9 cellular contexts compared by ENCODE assay signal in genomic region chr9:9942764-9943424, GRCh38.
DNase-seq lines count a peak whose midpoint lies in the region; ATAC-seq, FAIRE-seq and TF ChIP-seq lines count a peak whose summit lies in the region.
"Had no signal": no experiment of that assay in that cellular context is flagged by ENCODE, and none has a peak within 500 bp of the region (broad histone marks: within the 10 kb centered on the region; RNA-seq: fewer than 3 reads in every experiment).

No MANE protein-coding gene starts in this region.

- H3K36me3 Mint-ChIP-seq in T-cell, result no peaks in the 10 kb centered on the region

- no peaks in the 10 kb centered on the region for H3K36me3 ChIP-seq in GM12878 (ENCODE audit: control insufficient read depth in 2 of 2, insufficient read depth in 2 of 2, low read length in 1 of 2)
- no peaks in the 10 kb centered on the region for H3K36me3 ChIP-seq in iPS DF 6.9 (ENCODE audit: control insufficient read depth, insufficient read depth, low read length)
- H3K36me3 ChIP-seq: BLaER1 had no signal

- H3K4me3 ChIP-seq in GM12878, result no peak overlapping the region
- H3K4me3 ChIP-seq in iPS DF 6.9 (ENCODE audit: low read length), result no peak overlapping the region
- H3K4me3 ChIP-seq: BLaER1 had no signal

- no peak overlapping the region for H3K4me3 Mint-ChIP-seq in T-cell

- SMC1A ChIA-PET in GM12878 (lab: Charles Lee; ENCODE audit: uncharacterized antibody, unreplicated experiment), result interaction anchor here (0.6 to 2.3 kb wide), 9 partner anchors 8 to 1214 kb away, joined by 3 to 18 read pairs (median 4); no protein-coding TSS in a partner anchor

- H2AFZ ChIP-seq in GM12878 (ENCODE audit: control insufficient read depth, low read depth, low read length), result no peak overlapping the region

- H3K4me1 ChIP-seq in GM12878 (ENCODE audit: control insufficient read depth, insufficient read depth, low read length) (no peaks in the 10 kb centered on the region), iPS DF 6.9 (ENCODE audit: control insufficient read depth, insufficient read depth, low read length) (no peaks in the 10 kb centered on the region)

- DNase-seq in DMS79 treated with DMSO at 0.1 percent for 48 hours (lab: John Stamatoyannopoulos, UW) (peak; percentile 57), DMS79 (lab: John Stamatoyannopoulos, UW) (no peak), HEK293T (ENCODE audit: extremely low spot score) (peak; percentile 28), MV-4-11 (lab: John Stamatoyannopoulos, UW) (peak; percentile 31), T-cell (peak in 25 of 34 experiments; percentile 1 to 40 (median 13)), GM12878 (ENCODE audit: low read depth, low spot score) (peak; percentile 13), iPS DF 6.9 (ENCODE audit: low read depth, low spot score) (peak; percentile 57)
- peak; percentile 21 to 46 for DNase-seq in stimulated activated CD4-positive, alpha-beta T cell treated with anti-CD3 and anti-CD28 coated beads, Interleukin-12 subunit alpha, Interleukin-12 subunit beta, amount 100 ng/mL, for 24 hours (ENCODE audit: low read depth in 2 of 2)

- TF ChIP-seq CTCF in GM12878 (IDR thresholded peaks at IDR 0.05 in 2 of 3, conservative IDR thresholded peaks at IDR 0.05 in 1 of 3; ENCODE audit: control insufficient read depth in 2 of 3, extremely low read depth in 1 of 3, insufficient read depth in 1 of 3, low read depth in 3 of 3, low read length in 3 of 3), result peak; percentile 86 to 94 (median 88); a peak in 5 of 6 replicates

- TF ChIP-seq POLR2A in GM12878 (IDR thresholded peaks at IDR 0.05; ENCODE audit: low read depth, low read length), result no peak

- H3K9ac ChIP-seq in GM12878 (ENCODE audit: control insufficient read depth, insufficient read depth, low read length), result no peak overlapping the region
- H3K9ac ChIP-seq: BLaER1 had no signal

- H3K27me3 ChIP-seq in GM12878 (replicated peaks in 1 of 2; ENCODE audit: control insufficient read depth in 2 of 2, insufficient read depth in 2 of 2, low read length in 1 of 2) (no peaks in the 10 kb centered on the region), iPS DF 6.9 (ENCODE audit: control insufficient read depth, insufficient read depth, low read length) (no peaks in the 10 kb centered on the region)
- H3K27me3 ChIP-seq: BLaER1 had no signal

- CTCF ChIA-PET in HEK293T (lab: Yijun Ruan, JAX), result interaction anchor here (0.6 to 1.7 kb wide), 6 partner anchors 11 to 977 kb away, joined by 3 to 13 read pairs (median 4); no protein-coding TSS in a partner anchor
- CTCF ChIA-PET in T-cell (lab: Charles Lee), result interaction anchor here (0.6 to 1.7 kb wide), 19 partner anchors 9 to 1526 kb away, joined by 3 to 9 read pairs (median 3); no protein-coding TSS in a partner anchor
- CTCF ChIA-PET in GM12878 (lab: Yijun Ruan, JAX), result interaction anchor here (0.6 to 4.1 kb wide), 39 partner anchors 11 to 1047 kb away, joined by 3 to 64 read pairs (median 3); no protein-coding TSS in a partner anchor

- H3K79me2 ChIP-seq in GM12878 (ENCODE audit: control insufficient read depth, insufficient read depth, low read length), result no peaks in the 10 kb centered on the region

- H3K9me3 Mint-ChIP-seq in T-cell, result no peaks in the 10 kb centered on the region

- no peaks in the 10 kb centered on the region for H4K20me1 ChIP-seq in GM12878 (ENCODE audit: control insufficient read depth, insufficient read depth)
- H4K20me1 ChIP-seq: BLaER1 had no signal

- TF ChIP-seq EP300 in GM12878 (IDR thresholded peaks at IDR 0.05; ENCODE audit: borderline replicate concordance in 1 of 2, control insufficient read depth in 1 of 2, low read depth in 2 of 2, low read length in 2 of 2), result no peak

- no peaks in the 10 kb centered on the region for H3K9me3 ChIP-seq in GM12878 (replicated peaks; ENCODE audit: control insufficient read depth, insufficient read depth, low read length)
- H3K9me3 ChIP-seq in iPS DF 6.9 (ENCODE audit: control insufficient read depth, insufficient read depth, low read length), result no peaks in the 10 kb centered on the region
- H3K9me3 ChIP-seq: BLaER1 had no signal

- 1% methylated on average over 5 of the region's 5 CpGs for WGBS in GM12878 (ENCODE audit: insufficient coverage, insufficient replicate concordance, low lambda C conversion rate, missing lambda C conversion rate)
- no CpG with 5 or more reads among the region's 5 CpGs for WGBS in iPS DF 6.9 (ENCODE audit: insufficient coverage, insufficient read length)

- TF ChIP-seq RAD21 in GM12878 (IDR thresholded peaks at IDR 0.05; ENCODE audit: insufficient read depth, low read depth, low read length), result peak; percentile 81

- peak in 1 of 4 experiments; percentile 47 for ATAC-seq in T-cell (replicated peaks in 1 of 4)
- peak; percentile 84 for ATAC-seq in GM12878

- FAIRE-seq in GM12878 (lab: Jason Lieb, UNC), result peak; percentile 75

- H3K27ac ChIP-seq in GM12878 (ENCODE audit: control insufficient read depth, insufficient read depth) (no peak overlapping the region), iPS DF 6.9 (ENCODE audit: low read length) (no peak overlapping the region)
- H3K27ac ChIP-seq: BLaER1 had no signal

- no peak overlapping the region for H3K4me2 ChIP-seq in GM12878 (ENCODE audit: control insufficient read depth, insufficient read depth)
- H3K4me2 ChIP-seq: BLaER1 had no signal

- in situ Hi-C loops in GM12878 (cut with MboI), result loop anchor here (10.0 kb wide), 1 partner anchor 338 kb away; no protein-coding TSS in a partner anchor

- BruUV-seq in GM12878 (replicated peaks; lab: Mats Ljungman, UMichigan), result no TSS peak

- no peaks in the 10 kb centered on the region for H3K27me3 Mint-ChIP-seq in T-cell

- RAD21 ChIA-PET in GM12878 (lab: Charles Lee; ENCODE audit: unreplicated experiment), result interaction anchor here (0.5 to 2.7 kb wide), 16 partner anchors 14 to 670 kb away, joined by 3 to 36 read pairs (median 3); no protein-coding TSS in a partner anchor

- intact Hi-C loops in GM12878 (cut with micrococcal nuclease; ENCODE audit: unreplicated experiment), result loop anchor here (1.0 kb wide), 1 partner anchor 337 kb away; no protein-coding TSS in a partner anchor

- POLR2A ChIA-PET in HEK293T (lab: Yijun Ruan, JAX), result interaction anchor here (0.6 kb wide), 1 partner anchor 103 kb away, joined by 3 read pairs; no protein-coding TSS in a partner anchor
- POLR2A ChIA-PET in T-cell (lab: Charles Lee), result no interaction called here
- POLR2A ChIA-PET in GM12878 (lab: Charles Lee), result interaction anchor here (0.6 kb wide), 1 partner anchor 815 kb away, joined by 3 read pairs; no protein-coding TSS in a partner anchor

- no peak overlapping the region for H3K27ac Mint-ChIP-seq in T-cell

- no peaks in the 10 kb centered on the region for H3K4me1 Mint-ChIP-seq in T-cell

TF ChIP-seq in HEK293T, 16 proteins besides CTCF, POLR2A, EP300 and RAD21:
- TF ChIP-seq ELF4 (IDR thresholded peaks at IDR 0.05) (no peak), SP1 (IDR thresholded peaks at IDR 0.05) (no peak), FOXA1 (IDR thresholded peaks at IDR 0.05) (no peak), ZNF384 (IDR thresholded peaks at IDR 0.05) (peak; percentile 44; the same call in 1 of the 2 replicates), L3MBTL2 (conservative IDR thresholded peaks at IDR 0.05) (no peak)
TF ChIP-seq in HEK293T: peak in this region for 1.

TF ChIP-seq in GM12878, 131 proteins besides CTCF, POLR2A, EP300 and RAD21:
- TF ChIP-seq SMC3 (IDR thresholded peaks at IDR 0.05; ENCODE audit: borderline replicate concordance, low read length) (peak; percentile 78), ZNF207 (IDR thresholded peaks at IDR 0.05; ENCODE audit: borderline replicate concordance) (no peak)

Comparison
In these comparisons a context has a peak if more than half of its experiments do, and no peak if none do; other contexts are left out.
1. POLR2A ChIA-PET loops: an anchor here in HEK293T (0.6 kb wide) and GM12878 (0.6 kb wide); none called in T-cell.